ENCODE assay signal across 24 cellular contexts in the genomic region with DNA sequence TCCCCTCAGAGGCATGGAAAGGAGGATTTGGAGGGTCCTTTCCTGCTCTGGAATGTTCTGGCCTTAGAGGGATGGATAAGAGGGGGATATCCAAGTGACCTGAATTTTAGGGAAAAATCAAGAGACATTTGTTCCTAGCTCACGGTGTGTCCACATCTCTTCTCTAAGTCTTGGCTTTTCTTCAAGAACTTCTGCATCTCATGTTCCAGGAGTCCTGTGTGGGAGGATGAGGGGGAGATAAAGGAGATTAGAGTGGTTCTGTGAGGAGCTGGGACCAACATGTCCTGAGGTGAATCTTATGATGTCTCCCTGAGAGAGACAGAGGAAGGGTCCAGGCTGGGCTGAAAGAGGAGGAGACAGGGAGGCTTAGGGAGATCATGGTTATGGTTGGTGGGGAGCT. TPM values are rescaled to one million over a fixed set of nuclear protein-coding genes. Genes with fewer than 3 reads are reported as not detected.
"Had no signal": no experiment of that assay in that cellular context is flagged by ENCODE, and none has a peak within 500 bp of the region (broad histone marks: within the 10 kb centered on the region; RNA-seq: fewer than 3 reads in every experiment).

No MANE protein-coding gene starts in this region.

- H3K27ac ChIP-seq: RWPE1 had no signal

- DNase-seq: KBM-7, NCI-H1092, NCI-H1105 treated with DMSO at 0.1 percent for 48 hours, NCI-H1417 treated with DMSO at 0.1 percent for 48 hours, NCI-H146, NCI-H1694 treated with DMSO at 0.1 percent for 48 hours, NCI-H1930, NCI-H2081, NCI-H2171, NCI-H226, NCI-H446, NCI-H510A, NCI-H524 treated with DMSO at 0.1 percent for 48 hours, NCI-H69, NCI-H774, PC-3, SHP77, SK-N-SH had no signal

- H3K9ac ChIP-seq: SK-N-SH had no signal

- ATAC-seq: Panc1, PC-3 had no signal

- H3K9me3 ChIP-seq: SK-N-SH had no signal

RNA-seq across cellular contexts. Expression of a gene that starts 11.7 kb away (rescaled TPM):
- total RNA-seq: LHCN-M2, MCF 10A, OCI-LY7, PC-3, SK-MEL-5 had no signal
- polyA plus RNA-seq: SK-N-SH had no signal

RNA-seq across cellular contexts. Expression of a gene that starts 41.8 kb away (rescaled TPM):
- total RNA-seq: OCI-LY7 had no signal
